Comparison of ENCODE assay signal across 11 cellular contexts in genomic region chr3:101829878-101830277, GRCh38. TPM values are rescaled to one million over a fixed set of nuclear protein-coding genes. Genes with fewer than 3 reads are reported as not detected.
DNase-seq lines count a peak whose midpoint lies in the region; ATAC-seq and TF ChIP-seq lines count a peak whose summit lies in the region.
"Had no signal": no experiment of that assay in that cellular context is flagged by ENCODE, and none has a peak within 500 bp of the region (broad histone marks: within the 10 kb centered on the region; RNA-seq: fewer than 3 reads in every experiment).

No MANE protein-coding gene starts in this region.

- H3K27me3 ChIP-seq in heart left ventricle (no peaks in the 10 kb centered on the region), esophagus muscularis mucosa (no peaks in the 10 kb centered on the region), transverse colon (no peaks in the 10 kb centered on the region)

- TF ChIP-seq POLR2A in heart left ventricle (IDR thresholded peaks at IDR 0.05) (no peak), esophagus muscularis mucosa (IDR thresholded peaks at IDR 0.05; ENCODE audit: low read depth) (no peak), transverse colon (IDR thresholded peaks at IDR 0.05) (no peak)

- H3K27ac ChIP-seq in heart left ventricle: peak overlapping the region in 8 of 12 donors; percentile 79 to 91 (median 86)
- peak overlapping the region; percentile 86 to 89 (median 86) for H3K27ac ChIP-seq in esophagus muscularis mucosa (replicated peaks in 1 of 4)
- H3K27ac ChIP-seq in transverse colon: peak overlapping the region; percentile 94 to 96 (median 94)

- intact Hi-C loops in heart left ventricle (cut with DNase I) (loop anchor here in 3 of 10 donors (2.0 to 10.0 kb wide), 3 partner anchors 17 to 905 kb away; no protein-coding TSS in a partner anchor), left ventricle myocardium superior (cut with micrococcal nuclease) (no loop called here), esophagus muscularis mucosa (cut with DNase I) (no loop called here), transverse colon (cut with DNase I; ENCODE audit: low total_unique reads) (no loop called here)

- H3K36me3 ChIP-seq in heart left ventricle: no peaks in the 10 kb centered on the region
- no peaks in the 10 kb centered on the region for H3K36me3 ChIP-seq in esophagus muscularis mucosa
- H3K36me3 ChIP-seq in transverse colon: no peaks in the 10 kb centered on the region

- H3K4me3 ChIP-seq in heart left ventricle (peak overlapping the region in 1 of 12 donors; percentile 52), esophagus muscularis mucosa (peak overlapping the region; percentile 50 to 66 (median 60)), transverse colon (no peak overlapping the region)

- ATAC-seq in heart left ventricle (no peak), left ventricle myocardium superior (no peak), HG03045 (IDR thresholded peaks at IDR 0.05; ENCODE audit: unreplicated experiment) (no peak)

- H3K4me1 ChIP-seq in heart left ventricle (peaks cover 0 to 51% (median 36%) of the 10 kb centered on the region in 12 donors), esophagus muscularis mucosa (peaks cover 28 to 54% (median 48%) of the 10 kb centered on the region in 4 donors), transverse colon (peaks cover 24 to 47% (median 32%) of the 10 kb centered on the region in 4 donors)

- H3K9me3 ChIP-seq in heart left ventricle: no peaks in the 10 kb centered on the region
- no peaks in the 10 kb centered on the region for H3K9me3 ChIP-seq in esophagus muscularis mucosa
- no peaks in the 10 kb centered on the region for H3K9me3 ChIP-seq in transverse colon

- TF ChIP-seq CTCF in heart left ventricle (IDR thresholded peaks at IDR 0.05) (no peak), esophagus muscularis mucosa (IDR thresholded peaks at IDR 0.05) (no peak), transverse colon (IDR thresholded peaks at IDR 0.05) (no peak), GM13977 (IDR thresholded peaks at IDR 0.05; ENCODE audit: extremely low read depth, insufficient read depth, missing control alignments) (no peak)

- in situ Hi-C loops in transverse colon (cut with MboI; ENCODE audit: low pct_ligation_motif_present in 1 of 4, low pct_unique_long_range_greater_than_20kb in 1 of 4, low sequenced_read_pairs in 3 of 4): no loop called here
- in situ Hi-C loops in GM13977 (cut with MboI; ENCODE audit: low pct_unique_long_range_greater_than_20kb, low sequenced_read_pairs, unreplicated experiment): no loop called here

- TF ChIP-seq EP300 in esophagus muscularis mucosa (IDR thresholded peaks at IDR 0.05) (no peak), transverse colon (IDR thresholded peaks at IDR 0.05; ENCODE audit: low read depth) (no peak)

- WGBS in heart left ventricle, 4 donors: 74 to 80% (median 76%) methylated on average over 2 of the region's 2 CpGs
- 43% methylated on average over 2 of the region's 2 CpGs for WGBS in esophagus muscularis mucosa
- WGBS in transverse colon (ENCODE audit: low coverage in 1 of 2), 2 donors: 56 to 68% methylated on average over 2 of the region's 2 CpGs

- DNase-seq in heart left ventricle: no peak
- no peak for DNase-seq in left ventricle myocardium superior
- peak; percentile 24 to 76 for DNase-seq in NOMO-1 (lab: John Stamatoyannopoulos, UW; ENCODE audit: unreplicated experiment in 2 of 2)
- DNase-seq in esophagus muscularis mucosa (ENCODE audit: extremely low spot score): no peak
- DNase-seq in transverse colon: no peak
- DNase-seq in GM13977 (ENCODE audit: low spot score): no peak
- DNase-seq in EL: no peak
- DNase-seq: erythroblast, H7, NCI-H2227 treated with DMSO at 0.1 percent for 48 hours had no signal

RNA-seq across cellular contexts. Expression of gene NFKBIZ, which starts 19.4 kb away (rescaled TPM):
- total RNA-seq in heart left ventricle: 10 to 100 TPM in 4 of 9 donors, 1 to 10 TPM in 5; 6.9 to 44.8 (median 10.0) TPM
- 1 to 10 TPM; 5.6 to 7.2 TPM for polyA plus RNA-seq in heart left ventricle
- total RNA-seq in left ventricle myocardium superior: 15.9 TPM
- total RNA-seq in esophagus muscularis mucosa: 100 to 1,000 TPM in 1 of 4 donors, 10 to 100 TPM in 3; 49.8 to 103 (median 95.4) TPM
- total RNA-seq in transverse colon: 100 to 1,000 TPM in 3 of 4 donors, 10 to 100 TPM in 1; 92.4 to 333 (median 176) TPM

RNA-seq across cellular contexts. Expression of gene NXPE3, which starts 50.9 kb away (rescaled TPM):
- 10 to 100 TPM; 24.0 to 43.8 (median 36.4) TPM for total RNA-seq in heart left ventricle
- polyA plus RNA-seq in heart left ventricle: 10 to 100 TPM; 13.3 to 18.1 TPM
- total RNA-seq in left ventricle myocardium superior: 48.0 TPM
- total RNA-seq in esophagus muscularis mucosa: 10 to 100 TPM; 12.4 to 19.5 (median 17.8) TPM
- 1 to 10 TPM; 2.2 to 8.1 (median 2.9) TPM for total RNA-seq in transverse colon

Comparison
In these comparisons a context has a peak if more than half of its experiments do, and no peak if none do; other contexts are left out.
1. DNase-seq: peak in NOMO-1 (2 of 2); none in heart left ventricle (0 of 5), left ventricle myocardium superior (single experiment), esophagus muscularis mucosa (single experiment), transverse colon (single experiment), GM13977 (single experiment) and EL (single experiment).
2. H3K4me3 ChIP-seq: peak in esophagus muscularis mucosa (4 of 4); none in transverse colon (0 of 4).
3. Peak in every context shown above with its lines, with median percentiles within 50 percentile points of each other: H3K27ac ChIP-seq.